ENCODE assay signal across 27 cellular contexts in genomic region chr2:12347049-12347448, GRCh38.
DNase-seq lines count a peak whose midpoint lies in the region; ATAC-seq, FAIRE-seq and TF ChIP-seq lines count a peak whose summit lies in the region.
"Had no signal": no experiment of that assay in that cellular context is flagged by ENCODE, and none has a peak within 500 bp of the region (broad histone marks: within the 10 kb centered on the region; RNA-seq: fewer than 3 reads in every experiment).

No MANE protein-coding gene starts in this region.

- POLR2A ChIA-PET in activated CD4-positive, alpha-beta memory T cell treated with anti-CD3 and anti-CD28 coated beads for 36 hours (lab: Charles Lee), result no interaction called here

- H3K27ac ChIP-seq in astrocyte (ENCODE audit: low read depth, low read length), result no peak overlapping the region
- H3K27ac ChIP-seq: esophagus squamous epithelium, tibial artery had no signal

- no peaks in the 10 kb centered on the region for H3K9me3 Mint-ChIP-seq in astrocyte (ENCODE audit: unreplicated experiment)
- peaks cover 2% of the 10 kb centered on the region for H3K9me3 Mint-ChIP-seq in activated CD4-positive, alpha-beta memory T cell treated with anti-CD3 and anti-CD28 coated beads for 36 hours

- no peak overlapping the region for H3K4me3 Mint-ChIP-seq in astrocyte (ENCODE audit: unreplicated experiment)
- H3K4me3 Mint-ChIP-seq in activated CD4-positive, alpha-beta memory T cell treated with anti-CD3 and anti-CD28 coated beads for 36 hours, result no peak overlapping the region
- H3K4me3 Mint-ChIP-seq: activated B cell treated with CpG ODN at 0.5 μM for 24 hours; activated naive CD4-positive, alpha-beta T cell treated with anti-CD3 and anti-CD28 coated beads for 36 hours; activated T-helper 1 cell treated with anti-CD3 and anti-CD28 coated beads, Interleukin-12 subunit alpha, Interleukin-12 subunit beta, Interleukin-2, Interleukin-4 antibody, amounts not matched to agents 30 ng/mL and 10 ng/mL and 1 ng/mL, durations not matched to agents 14 hours and 24 hours and 36 hours; natural killer cell; stimulated activated naive CD8-positive, alpha-beta T cell treated with anti-CD3 and anti-CD28 coated beads, Interleukin-15, Interleukin-2, amounts not matched to agents 100 ng/mL and 50 ng/mL, for 24 hours had no signal

- ATAC-seq in GM21367 (IDR thresholded peaks at IDR 0.05; ENCODE audit: unreplicated experiment), result no peak
- ATAC-seq: natural killer cell had no signal

- no peak overlapping the region for H3K27ac Mint-ChIP-seq in astrocyte (ENCODE audit: unreplicated experiment)
- no peak overlapping the region for H3K27ac Mint-ChIP-seq in activated CD4-positive, alpha-beta memory T cell treated with anti-CD3 and anti-CD28 coated beads for 36 hours
- H3K27ac Mint-ChIP-seq: activated B cell treated with CpG ODN at 0.5 μM for 24 hours; activated naive CD4-positive, alpha-beta T cell treated with anti-CD3 and anti-CD28 coated beads for 36 hours; activated T-helper 1 cell treated with anti-CD3 and anti-CD28 coated beads, Interleukin-12 subunit alpha, Interleukin-12 subunit beta, Interleukin-2, Interleukin-4 antibody, amounts not matched to agents 30 ng/mL and 10 ng/mL and 1 ng/mL, durations not matched to agents 14 hours and 24 hours and 36 hours; natural killer cell; stimulated activated naive CD8-positive, alpha-beta T cell treated with anti-CD3 and anti-CD28 coated beads, Interleukin-15, Interleukin-2, amounts not matched to agents 100 ng/mL and 50 ng/mL, for 24 hours had no signal

- no peaks in the 10 kb centered on the region for H3K36me3 ChIP-seq in astrocyte (ENCODE audit: insufficient read depth, low read length)
- H3K36me3 ChIP-seq: esophagus squamous epithelium, tibial artery had no signal

- H3K4me1 Mint-ChIP-seq in astrocyte (ENCODE audit: low read depth, unreplicated experiment), result peaks cover 12% of the 10 kb centered on the region
- no peaks in the 10 kb centered on the region for H3K4me1 Mint-ChIP-seq in activated CD4-positive, alpha-beta memory T cell treated with anti-CD3 and anti-CD28 coated beads for 36 hours (ENCODE audit: low read depth)
- H3K4me1 Mint-ChIP-seq: activated B cell treated with CpG ODN at 0.5 μM for 24 hours, natural killer cell had no signal

- H3K36me3 Mint-ChIP-seq in astrocyte (ENCODE audit: low read depth, unreplicated experiment), result no peaks in the 10 kb centered on the region
- H3K36me3 Mint-ChIP-seq in activated CD4-positive, alpha-beta memory T cell treated with anti-CD3 and anti-CD28 coated beads for 36 hours, result peaks cover 2% of the 10 kb centered on the region
- H3K36me3 Mint-ChIP-seq: natural killer cell had no signal

- DNase-seq in HPDE6-E6E7 (ENCODE audit: extremely low spot score) (peak; percentile 59), NCI-H774 (lab: John Stamatoyannopoulos, UW) (peak; percentile 8), astrocyte (ENCODE audit: low read depth) (peak; percentile 62), iris pigment epithelial cell (ENCODE audit: low read depth) (peak; percentile 57), HTR-8/SVneo (ENCODE audit: insufficient read length, low spot score) (no peak)
- no peak for DNase-seq in activated CD4-positive, alpha-beta memory T cell treated with anti-CD3 and anti-CD28 coated beads for 36 hours
- DNase-seq: ACHN; activated B cell treated with CpG ODN at 0.5 μM for 24 hours; activated CD4-positive, alpha-beta T cell treated with anti-CD3 and anti-CD28 coated beads, Interleukin-2, amount 50 U/mL, for 1 hour; activated naive CD4-positive, alpha-beta T cell treated with anti-CD3 and anti-CD28 coated beads for 36 hours; amygdala; caudate nucleus; DMS79 treated with DMSO at 0.1 percent for 48 hours; esophagus squamous epithelium; GF-D8; H7; KBM-7; natural killer cell; NCI-H1436 treated with DMSO at 0.1 percent for 48 hours; NCI-H345; Right ventricle myocardium superior; SW 1271; T1000; tibial artery had no signal

- no peaks in the 10 kb centered on the region for H3K9me3 ChIP-seq in astrocyte (ENCODE audit: insufficient read depth, low read depth, low read length)
- H3K9me3 ChIP-seq: esophagus squamous epithelium, tibial artery had no signal

- H3K4me3 ChIP-seq in astrocyte (ENCODE audit: insufficient read depth, low read depth, low read length), result no peak overlapping the region
- H3K4me3 ChIP-seq: esophagus squamous epithelium, tibial artery had no signal

- H4K20me1 ChIP-seq in astrocyte (ENCODE audit: insufficient read depth, low read length), result no peaks in the 10 kb centered on the region

- no peak overlapping the region for H3K9ac ChIP-seq in astrocyte (ENCODE audit: low read length)

- no peak overlapping the region for H2AFZ ChIP-seq in astrocyte (ENCODE audit: low read depth, low read length)

- H3K27me3 Mint-ChIP-seq in astrocyte (ENCODE audit: low read depth, unreplicated experiment), result no peaks in the 10 kb centered on the region
- no peaks in the 10 kb centered on the region for H3K27me3 Mint-ChIP-seq in activated CD4-positive, alpha-beta memory T cell treated with anti-CD3 and anti-CD28 coated beads for 36 hours
- H3K27me3 Mint-ChIP-seq: activated B cell treated with CpG ODN at 0.5 μM for 24 hours; stimulated activated naive CD8-positive, alpha-beta T cell treated with anti-CD3 and anti-CD28 coated beads, Interleukin-15, Interleukin-2, amounts not matched to agents 100 ng/mL and 50 ng/mL, for 24 hours had no signal

- no peaks in the 10 kb centered on the region for H3K79me2 ChIP-seq in astrocyte (ENCODE audit: insufficient read depth, low read length)

- FAIRE-seq in astrocyte (lab: Jason Lieb, UNC) (no peak), HTR-8/SVneo (lab: Jason Lieb, UNC) (no peak)

- no peak for TF ChIP-seq CTCF in astrocyte (IDR thresholded peaks at IDR 0.05; ENCODE audit: insufficient read depth, low read depth, low read length)

- H3K4me1 ChIP-seq in astrocyte (ENCODE audit: insufficient read depth, low read length), result no peaks in the 10 kb centered on the region
- H3K4me1 ChIP-seq: tibial artery had no signal

- H3K4me2 ChIP-seq in astrocyte (ENCODE audit: low read length), result no peak overlapping the region

- H3K27me3 ChIP-seq in astrocyte (ENCODE audit: insufficient read depth, low read length), result no peaks in the 10 kb centered on the region
- H3K27me3 ChIP-seq: esophagus squamous epithelium, tibial artery had no signal

- CTCF ChIA-PET in activated CD4-positive, alpha-beta memory T cell treated with anti-CD3 and anti-CD28 coated beads for 36 hours (lab: Charles Lee), result no interaction called here

- intact Hi-C loops in activated CD4-positive, alpha-beta memory T cell treated with anti-CD3 and anti-CD28 coated beads for 36 hours (cut with micrococcal nuclease), result no loop called here

Comparison
In these comparisons a context has a peak if more than half of its experiments do, and no peak if none do; other contexts are left out.
1. DNase-seq: peak in HPDE6-E6E7 (single experiment), NCI-H774 (single experiment), astrocyte (single experiment) and iris pigment epithelial cell (single experiment); none in HTR-8/SVneo (single experiment) and activated CD4-positive, alpha-beta memory T cell treated with anti-CD3 and anti-CD28 coated beads for 36 hours (single experiment).